22 cellular contexts compared by ENCODE assay signal in genomic region chr14:104318558-104319488, GRCh38.
DNase-seq lines count a peak whose midpoint lies in the region; ATAC-seq, FAIRE-seq and TF ChIP-seq lines count a peak whose summit lies in the region.
"Had no signal": no experiment of that assay in that cellular context is flagged by ENCODE, and none has a peak within 500 bp of the region (broad histone marks: within the 10 kb centered on the region; RNA-seq: fewer than 3 reads in every experiment).

No MANE protein-coding gene starts in this region.

- peak overlapping the region; percentile 58 for H2BK12ac ChIP-seq in neuronal stem cell (ENCODE audit: low read length)

- no peak overlapping the region for H3K4me2 ChIP-seq in neuronal stem cell (ENCODE audit: insufficient read depth, low read length, poor library complexity, severe bottlenecking)

- H2AK5ac ChIP-seq in neuronal stem cell (ENCODE audit: low read depth, low read length) = peak overlapping the region; percentile 70

- H3K4me3 ChIP-seq in right atrium auricular region (no peak overlapping the region), neuronal stem cell (ENCODE audit: low read length in 2 of 2) (no peak overlapping the region)
- H3K4me3 ChIP-seq: ascending aorta, SK-N-MC had no signal

- no peak overlapping the region for H3K27ac ChIP-seq in right atrium auricular region
- H3K27ac ChIP-seq in neuronal stem cell (replicated peaks; ENCODE audit: low read length) = no peak overlapping the region
- H3K27ac ChIP-seq: ascending aorta, SK-N-MC had no signal

- H4K91ac ChIP-seq in neuronal stem cell (ENCODE audit: low read depth, low read length, poor library complexity) = no peak overlapping the region

- H2BK15ac ChIP-seq in neuronal stem cell (ENCODE audit: low read length) = peak overlapping the region; percentile 65

- no peaks in the 10 kb centered on the region for H3K79me1 ChIP-seq in neuronal stem cell (ENCODE audit: low read depth, low read length)

- H3K9me3 ChIP-seq in right atrium auricular region = no peaks in the 10 kb centered on the region
- H3K9me3 ChIP-seq in neuronal stem cell (replicated peaks in 1 of 2; ENCODE audit: control insufficient read depth in 2 of 2, insufficient read depth in 1 of 2, low read depth in 1 of 2, low read length in 2 of 2) = peaks cover 0 to 3% of the 10 kb centered on the region in 2 donors
- H3K9me3 ChIP-seq: ascending aorta, Caco-2 had no signal

- peak overlapping the region; percentile 56 for H3K14ac ChIP-seq in neuronal stem cell (ENCODE audit: low read length)

- no peak for FAIRE-seq in GM19239 (lab: Jason Lieb, UNC)
- FAIRE-seq: H54 had no signal

- no peak overlapping the region for H3K23ac ChIP-seq in neuronal stem cell (ENCODE audit: low read depth, low read length, poor library complexity)

- H2BK120ac ChIP-seq in neuronal stem cell (ENCODE audit: low read depth, low read length) = peak overlapping the region; percentile 31

- DNase-seq in Right ventricle myocardium inferior (ENCODE audit: missing footprints) = no peak
- DNase-seq in right atrium auricular region (ENCODE audit: low spot score) = no peak
- peak; percentile 73 for DNase-seq in cardiac septum (ENCODE audit: low spot score)
- no peak for DNase-seq in neuronal stem cell (ENCODE audit: low spot score)
- no peak for DNase-seq in NCI-H510A (lab: John Stamatoyannopoulos, UW)
- DNase-seq in occipital lobe (lab: John Stamatoyannopoulos, UW) = no peak
- no peak for DNase-seq in GM19239 (ENCODE audit: insufficient read length, low spot score)
- DNase-seq in nucleus accumbens (lab: John Stamatoyannopoulos, UW) = no peak
- DNase-seq: activated CD4-positive, alpha-beta T cell treated with anti-CD3 and anti-CD28 coated beads, Interleukin-2, amount 10 ng/mL, durations not matched to agents 7 days and 5 days; activated naive CD8-positive, alpha-beta T cell treated with anti-CD3 and anti-CD28 coated beads for 36 hours; Caco-2; caudate nucleus; DMS79; GF-D8; natural killer cell; NCI-H1694; stimulated activated CD8-positive, alpha-beta memory T cell treated with anti-CD3 and anti-CD28 coated beads, Interleukin-4, amount 100 ng/mL, for 48 hours; T-helper 2 cell; trophoblast cell had no signal

- TF ChIP-seq CTCF in right atrium auricular region (IDR thresholded peaks at IDR 0.05) = no peak

- peak overlapping the region; percentile 53 for H3K4ac ChIP-seq in neuronal stem cell (ENCODE audit: low read length)

- H3K36me3 ChIP-seq in right atrium auricular region (no peaks in the 10 kb centered on the region), neuronal stem cell (replicated peaks in 1 of 2; ENCODE audit: control insufficient read depth in 2 of 2, insufficient read depth in 2 of 2, low read length in 2 of 2) (no peaks in the 10 kb centered on the region)
- H3K36me3 ChIP-seq: ascending aorta had no signal

- peaks cover 0 to 25% of the 10 kb centered on the region in 2 donors for H3K4me1 ChIP-seq in right atrium auricular region
- peaks cover 0 to 5% of the 10 kb centered on the region in 2 donors for H3K4me1 ChIP-seq in neuronal stem cell (ENCODE audit: control insufficient read depth in 2 of 2, insufficient read depth in 1 of 2, low read depth in 1 of 2, low read length in 2 of 2)
- H3K4me1 ChIP-seq: ascending aorta, Caco-2 had no signal

- peak overlapping the region; percentile 66 for H2BK5ac ChIP-seq in neuronal stem cell (ENCODE audit: low read length)

- ATAC-seq in Right ventricle myocardium inferior = peak; percentile 80
- ATAC-seq: natural killer cell had no signal

- H3K18ac ChIP-seq in neuronal stem cell (ENCODE audit: low read length) = peak overlapping the region; percentile 90

- no CpG with 5 or more reads among the region's 25 CpGs for WGBS in neuronal stem cell (ENCODE audit: extremely low coverage in 2 of 2, insufficient read length in 2 of 2, insufficient replicate concordance in 1 of 2), 2 donors

- no peaks in the 10 kb centered on the region for H3K27me3 ChIP-seq in right atrium auricular region
- H3K27me3 ChIP-seq in neuronal stem cell (ENCODE audit: control insufficient read depth in 3 of 3, insufficient read depth in 3 of 3, low read depth in 1 of 3, low read length in 3 of 3) = peaks cover 0 to 30% (median 0%) of the 10 kb centered on the region in 3 experiments
- H3K27me3 ChIP-seq: ascending aorta had no signal

- intact Hi-C loops in Right ventricle myocardium inferior (cut with DNase I) (no loop called here), cardiac septum (cut with DNase I) (no loop called here)

- H2AFZ ChIP-seq in neuronal stem cell (ENCODE audit: low read length) = no peak overlapping the region

- no peak overlapping the region for H3K9ac ChIP-seq in neuronal stem cell (ENCODE audit: low read depth, low read length, poor library complexity)

- H4K8ac ChIP-seq in neuronal stem cell (ENCODE audit: low read depth, low read length) = peak overlapping the region; percentile 82
